In the genomic region with DNA sequence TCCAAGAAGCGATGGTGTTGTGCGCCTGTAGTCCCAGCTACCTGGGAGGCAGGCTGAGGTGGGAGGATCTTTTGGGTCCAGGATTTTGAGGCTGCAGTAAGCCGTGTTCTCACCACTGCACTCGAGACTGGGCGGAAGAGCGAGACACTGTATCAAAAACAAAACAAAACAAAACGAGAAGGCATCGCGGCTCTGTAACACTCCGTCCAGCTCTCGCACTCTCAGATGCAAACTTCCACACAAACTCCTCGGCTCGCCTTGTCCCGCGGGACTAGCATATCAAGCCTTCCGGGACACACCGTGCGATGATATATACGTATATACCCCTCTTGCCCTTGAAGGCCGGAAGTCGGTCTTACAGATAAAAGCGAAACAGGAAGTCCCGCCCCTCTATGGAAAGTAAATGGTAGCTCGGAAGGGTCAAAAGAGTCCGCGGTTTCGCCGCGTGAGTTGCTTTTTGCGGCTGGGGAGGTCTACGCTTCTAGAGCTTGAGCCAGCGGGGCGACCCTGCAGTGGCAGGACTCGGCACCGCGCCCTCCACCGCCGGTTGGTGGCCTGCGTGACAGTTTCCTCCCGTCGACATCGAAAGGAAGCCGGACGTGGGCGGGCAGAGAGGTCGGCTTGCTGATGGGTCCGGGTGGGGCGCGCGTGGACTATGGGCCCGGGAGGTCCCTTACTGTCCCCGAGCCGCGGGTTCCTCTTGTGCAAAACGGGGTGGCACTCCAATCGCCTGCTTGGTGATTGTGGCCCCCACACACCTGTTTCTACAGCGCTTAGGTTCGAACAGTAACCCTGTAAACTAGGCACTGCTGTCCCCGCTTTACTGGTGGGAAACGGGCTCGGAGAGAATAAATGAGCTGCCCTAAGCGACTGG, we compare ENCODE assay signal across 8 cellular contexts. TPM values are rescaled to one million over a fixed set of nuclear protein-coding genes. Genes with fewer than 3 reads are reported as not detected.
DNase-seq lines count a peak whose midpoint lies in the region; ATAC-seq and TF ChIP-seq lines count a peak whose summit lies in the region.

A gene with protein sequence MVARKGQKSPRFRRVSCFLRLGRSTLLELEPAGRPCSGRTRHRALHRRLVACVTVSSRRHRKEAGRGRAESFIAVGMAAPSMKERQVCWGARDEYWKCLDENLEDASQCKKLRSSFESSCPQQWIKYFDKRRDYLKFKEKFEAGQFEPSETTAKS (plus strand): TSS at position 393 of the 874 bp plus-strand sequence. CDS start 11 bp downstream, at position 404.

- peak within 1 kb of the TSS; percentile 81 for H3K4me3 ChIP-seq in BJ (ENCODE audit: low read depth, low read length)

- H3K27me3 ChIP-seq in BJ (ENCODE audit: control insufficient read depth, insufficient read depth, low read length) = no peaks in the 10 kb centered on the region

- H3K36me3 ChIP-seq in BJ (ENCODE audit: control insufficient read depth, insufficient read depth, low read length) = peaks cover 5% of the 10 kb centered on the region

- DNase-seq in BJ (ENCODE audit: low read depth) (peak; percentile 76), NCI-H69 (lab: John Stamatoyannopoulos, UW) (peak; percentile 99), dedifferentiated amniotic fluid mesenchymal stem cell (ENCODE audit: extremely low spot score) (peak; percentile 96), left kidney (ENCODE audit: low read depth, low spot score) (peak; percentile 99)
- DNase-seq in activated CD4-positive, alpha-beta T cell treated with anti-CD3 and anti-CD28 coated beads, Interleukin-2, amount 10 ng/mL, durations not matched to agents 7 days and 5 days = peak; percentile 92
- DNase-seq in stimulated activated CD4-positive, alpha-beta T cell treated with anti-CD3 and anti-CD28 coated beads, Interleukin-2, amount 100 ng/mL, for 24 hours = peak; percentile 90 to 93

- H3K4me3 Mint-ChIP-seq in activated CD4-positive, alpha-beta T cell treated with anti-CD3 and anti-CD28 coated beads, Interleukin-2, amount 10 ng/mL, durations not matched to agents 7 days and 5 days = peak within 1 kb of the TSS; percentile 98

- POLR2A ChIA-PET in BJ (lab: Charles Lee) = interaction anchor here (0.6 kb wide), 2 partner anchors 12 to 1469 kb away, joined by 3 read pairs; no protein-coding TSS in a partner anchor
- POLR2A ChIA-PET in activated CD4-positive, alpha-beta T cell treated with anti-CD3 and anti-CD28 coated beads, Interleukin-2, amount 10 ng/mL, durations not matched to agents 7 days and 5 days (lab: Charles Lee) = interaction anchor here (0.6 kb wide), 2 partner anchors 25 to 165 kb away, joined by 3 to 4 read pairs; no protein-coding TSS in a partner anchor

- TF ChIP-seq CTCF in BJ (IDR thresholded peaks at IDR 0.05; ENCODE audit: insufficient read depth, low read depth, low read length) = no peak

- peaks cover 2% of the 10 kb centered on the region for H3K27me3 Mint-ChIP-seq in activated CD4-positive, alpha-beta T cell treated with anti-CD3 and anti-CD28 coated beads, Interleukin-2, amount 10 ng/mL, durations not matched to agents 7 days and 5 days

- no peaks in the 10 kb centered on the region for H3K9me3 Mint-ChIP-seq in activated CD4-positive, alpha-beta T cell treated with anti-CD3 and anti-CD28 coated beads, Interleukin-2, amount 10 ng/mL, durations not matched to agents 7 days and 5 days

- H3K4me1 Mint-ChIP-seq in activated CD4-positive, alpha-beta T cell treated with anti-CD3 and anti-CD28 coated beads, Interleukin-2, amount 10 ng/mL, durations not matched to agents 7 days and 5 days = peaks cover 55% of the 10 kb centered on the region

- CTCF ChIA-PET in BJ (lab: Yijun Ruan, JAX) = interaction anchor here (0.6 kb wide), 1 partner anchor 30 kb away, joined by 3 read pairs; no protein-coding TSS in a partner anchor
- CTCF ChIA-PET in activated CD4-positive, alpha-beta T cell treated with anti-CD3 and anti-CD28 coated beads, Interleukin-2, amount 10 ng/mL, durations not matched to agents 7 days and 5 days (lab: Charles Lee) = interaction anchor here (0.9 to 1.5 kb wide), 7 partner anchors 9 to 178 kb away, joined by 3 to 9 read pairs (median 3); no protein-coding TSS in a partner anchor

- ATAC-seq in GM19328 (IDR thresholded peaks at IDR 0.05; ENCODE audit: unreplicated experiment) (peak; percentile 90), HG03520 (IDR thresholded peaks at IDR 0.05; ENCODE audit: unreplicated experiment) (peak; percentile 82)

- H3K27ac Mint-ChIP-seq in activated CD4-positive, alpha-beta T cell treated with anti-CD3 and anti-CD28 coated beads, Interleukin-2, amount 10 ng/mL, durations not matched to agents 7 days and 5 days = peak within 1 kb of the TSS; percentile 99

- H3K36me3 Mint-ChIP-seq in activated CD4-positive, alpha-beta T cell treated with anti-CD3 and anti-CD28 coated beads, Interleukin-2, amount 10 ng/mL, durations not matched to agents 7 days and 5 days (ENCODE audit: low read depth) = peaks cover 39% of the 10 kb centered on the region

RNA-seq across cellular contexts. Expression of the gene that starts here (rescaled TPM):
- polyA plus RNA-seq in BJ (2011; rRNA removed) = 11.7 and 15.9 TPM in 2 replicates
- 2.5 and 2.7 TPM in 2 replicates for polyA minus RNA-seq in BJ (2011; rRNA and poly(A)+ RNA removed)
- total RNA-seq in activated CD4-positive, alpha-beta T cell treated with anti-CD3 and anti-CD28 coated beads, Interleukin-2, amount 10 ng/mL, durations not matched to agents 7 days and 5 days = 10 to 100 TPM; 46.2 to 46.5 TPM

Comparison
In these comparisons a context has a peak if more than half of its experiments do, and no peak if none do; other contexts are left out.
1. Peak in every context shown above with its lines: DNase-seq, ATAC-seq and H3K4me3 ChIP-seq.